ENCODE assay signal across 15 cellular contexts in the genomic region with DNA sequence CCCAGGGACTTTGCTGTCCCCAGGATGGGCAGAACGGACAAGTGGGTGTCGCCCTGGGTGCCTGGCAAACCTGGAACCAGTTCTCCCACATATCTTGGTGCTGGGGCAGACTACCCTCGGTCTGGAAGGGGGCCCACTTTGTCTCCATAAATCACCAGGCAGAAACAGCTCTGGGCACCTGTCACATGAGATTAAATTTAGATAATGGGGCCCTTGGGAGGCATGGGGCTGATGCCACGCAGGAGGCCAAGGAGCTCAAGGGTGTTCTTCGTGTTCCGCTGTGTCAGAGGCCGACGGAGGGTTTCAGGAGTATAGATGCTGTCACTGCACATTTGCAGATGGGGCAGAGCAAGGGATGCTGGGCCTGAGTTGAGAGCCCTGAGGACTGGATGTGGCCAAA.
"Had no signal": no experiment of that assay in that cellular context is flagged by ENCODE, and none has a peak within 500 bp of the region (broad histone marks: within the 10 kb centered on the region; RNA-seq: fewer than 3 reads in every experiment).

No MANE protein-coding gene starts in this region.

- DNase-seq: activated CD4-positive, alpha-beta T cell treated with anti-CD3 and anti-CD28 coated beads for 1 hour; activated CD4-positive, alpha-beta T cell treated with anti-CD3 and anti-CD28 coated beads, Interleukin-2, amount 50 U/mL, for 48 hours; activated gamma-delta T cell; activated naive CD8-positive, alpha-beta T cell treated with anti-CD3 and anti-CD28 coated beads for 36 hours; activated T-cell treated with anti-CD3 and anti-CD28 coated beads, Interleukin-2, amount 50 U/mL, for 48 hours; anterior cingulate cortex; hypothalamus; kidney glomerular epithelial cell; ovary; retina; stimulated activated CD4-positive, alpha-beta T cell treated with anti-CD3 and anti-CD28 coated beads, Interleukin-4, amount 100 ng/mL, for 4 hours; T-helper 2 cell had no signal

- H3K4me1 ChIP-seq: esophagus muscularis mucosa, tibial nerve had no signal

- H3K27me3 ChIP-seq: ovary, tibial nerve had no signal

- H3K9me3 ChIP-seq: ovary had no signal

- H3K4me3 ChIP-seq: esophagus muscularis mucosa, ovary, skin epidermis, tibial nerve had no signal

- H3K36me3 ChIP-seq: esophagus muscularis mucosa, ovary, tibial nerve had no signal

- H3K27ac ChIP-seq: esophagus muscularis mucosa, ovary, skin epidermis, tibial nerve had no signal
